ENCODE assay signal across 2 cellular contexts in the genomic region with DNA sequence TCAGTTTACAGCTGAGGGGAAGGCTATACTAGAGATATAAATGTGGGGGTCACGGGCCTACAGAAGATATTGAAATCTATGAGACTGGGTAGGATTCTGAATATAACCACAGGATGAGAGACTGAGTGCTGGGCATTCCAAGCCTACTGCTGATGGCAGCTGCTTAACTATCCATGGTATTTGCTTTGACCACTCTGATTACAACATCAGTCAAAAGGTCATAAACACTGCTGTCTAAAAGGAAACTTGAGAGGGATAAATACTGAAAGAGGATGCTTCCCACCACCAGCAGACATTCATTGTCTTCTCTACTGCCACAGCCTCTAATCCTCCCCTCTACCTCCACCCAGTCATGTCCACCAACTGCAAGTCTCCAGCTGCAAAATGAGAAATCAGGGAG.
TF ChIP-seq lines count a peak whose summit lies in the region.

No MANE protein-coding gene starts in this region.

TF ChIP-seq in IMR-90, 13 proteins besides CTCF, POLR2A, EP300 and RAD21:
- TF ChIP-seq BHLHE40 (IDR thresholded peaks at IDR 0.05; ENCODE audit: low read depth, low read length) (peak; percentile 73; the same call in 1 of the 2 replicates), RCOR1 (IDR thresholded peaks at IDR 0.05; ENCODE audit: insufficient replicate concordance, low read length) (peak; percentile 93), RFX5 (IDR thresholded peaks at IDR 0.05; ENCODE audit: low read depth, low read length) (no peak), CHD1 (IDR thresholded peaks at IDR 0.05; ENCODE audit: low read depth, low read length) (no peak), FOS (IDR thresholded peaks at IDR 0.05; ENCODE audit: low read depth, low read length) (no peak), NFE2L2 (IDR thresholded peaks at IDR 0.05; ENCODE audit: low read depth, low read length) (no peak), SMC3 (IDR thresholded peaks at IDR 0.05; ENCODE audit: low read depth, low read length) (no peak), MAZ (IDR thresholded peaks at IDR 0.05; ENCODE audit: borderline replicate concordance, low read depth, low read length) (no peak), CEBPB (IDR thresholded peaks at IDR 0.05; ENCODE audit: low read depth, low read length) (peak; percentile 90), MAFK (IDR thresholded peaks at IDR 0.05; ENCODE audit: low read depth, low read length) (no peak), MXI1 (IDR thresholded peaks at IDR 0.05; ENCODE audit: borderline replicate concordance, low read depth, low read length) (no peak)
- TF ChIP-seq, protein P1, sequence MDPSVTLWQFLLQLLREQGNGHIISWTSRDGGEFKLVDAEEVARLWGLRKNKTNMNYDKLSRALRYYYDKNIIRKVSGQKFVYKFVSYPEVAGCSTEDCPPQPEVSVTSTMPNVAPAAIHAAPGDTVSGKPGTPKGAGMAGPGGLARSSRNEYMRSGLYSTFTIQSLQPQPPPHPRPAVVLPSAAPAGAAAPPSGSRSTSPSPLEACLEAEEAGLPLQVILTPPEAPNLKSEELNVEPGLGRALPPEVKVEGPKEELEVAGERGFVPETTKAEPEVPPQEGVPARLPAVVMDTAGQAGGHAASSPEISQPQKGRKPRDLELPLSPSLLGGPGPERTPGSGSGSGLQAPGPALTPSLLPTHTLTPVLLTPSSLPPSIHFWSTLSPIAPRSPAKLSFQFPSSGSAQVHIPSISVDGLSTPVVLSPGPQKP (IDR thresholded peaks at IDR 0.05; ENCODE audit: borderline replicate concordance, low read depth, low read length): no peak
- TF ChIP-seq, protein P2, sequence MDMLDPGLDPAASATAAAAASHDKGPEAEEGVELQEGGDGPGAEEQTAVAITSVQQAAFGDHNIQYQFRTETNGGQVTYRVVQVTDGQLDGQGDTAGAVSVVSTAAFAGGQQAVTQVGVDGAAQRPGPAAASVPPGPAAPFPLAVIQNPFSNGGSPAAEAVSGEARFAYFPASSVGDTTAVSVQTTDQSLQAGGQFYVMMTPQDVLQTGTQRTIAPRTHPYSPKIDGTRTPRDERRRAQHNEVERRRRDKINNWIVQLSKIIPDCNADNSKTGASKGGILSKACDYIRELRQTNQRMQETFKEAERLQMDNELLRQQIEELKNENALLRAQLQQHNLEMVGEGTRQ (IDR thresholded peaks at IDR 0.05; ENCODE audit: low read depth, low read length): no peak

TF ChIP-seq in GM12878, 131 proteins besides CTCF, POLR2A, EP300 and RAD21:
- TF ChIP-seq SP1 (IDR thresholded peaks at IDR 0.05; ENCODE audit: low read depth, low read length) (no peak), WRNIP1 (IDR thresholded peaks at IDR 0.05; ENCODE audit: borderline replicate concordance, low read depth, low read length) (no peak), SIN3A (IDR thresholded peaks at IDR 0.05; ENCODE audit: low read depth, low read length) (no peak), MXI1 (IDR thresholded peaks at IDR 0.05; ENCODE audit: low read depth, low read length) (no peak), SPI1 (IDR thresholded peaks at IDR 0.05; ENCODE audit: borderline replicate concordance, insufficient read depth, low read depth, low read length) (no peak), DPF2 (IDR thresholded peaks at IDR 0.05) (no peak), TCF7 (IDR thresholded peaks at IDR 0.05; ENCODE audit: borderline replicate concordance) (no peak)
- TF ChIP-seq, protein P3, sequence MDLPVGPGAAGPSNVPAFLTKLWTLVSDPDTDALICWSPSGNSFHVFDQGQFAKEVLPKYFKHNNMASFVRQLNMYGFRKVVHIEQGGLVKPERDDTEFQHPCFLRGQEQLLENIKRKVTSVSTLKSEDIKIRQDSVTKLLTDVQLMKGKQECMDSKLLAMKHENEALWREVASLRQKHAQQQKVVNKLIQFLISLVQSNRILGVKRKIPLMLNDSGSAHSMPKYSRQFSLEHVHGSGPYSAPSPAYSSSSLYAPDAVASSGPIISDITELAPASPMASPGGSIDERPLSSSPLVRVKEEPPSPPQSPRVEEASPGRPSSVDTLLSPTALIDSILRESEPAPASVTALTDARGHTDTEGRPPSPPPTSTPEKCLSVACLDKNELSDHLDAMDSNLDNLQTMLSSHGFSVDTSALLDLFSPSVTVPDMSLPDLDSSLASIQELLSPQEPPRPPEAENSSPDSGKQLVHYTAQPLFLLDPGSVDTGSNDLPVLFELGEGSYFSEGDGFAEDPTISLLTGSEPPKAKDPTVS (IDR thresholded peaks at IDR 0.05; ENCODE audit: low read depth, low read length): no peak
- TF ChIP-seq, protein P4, sequence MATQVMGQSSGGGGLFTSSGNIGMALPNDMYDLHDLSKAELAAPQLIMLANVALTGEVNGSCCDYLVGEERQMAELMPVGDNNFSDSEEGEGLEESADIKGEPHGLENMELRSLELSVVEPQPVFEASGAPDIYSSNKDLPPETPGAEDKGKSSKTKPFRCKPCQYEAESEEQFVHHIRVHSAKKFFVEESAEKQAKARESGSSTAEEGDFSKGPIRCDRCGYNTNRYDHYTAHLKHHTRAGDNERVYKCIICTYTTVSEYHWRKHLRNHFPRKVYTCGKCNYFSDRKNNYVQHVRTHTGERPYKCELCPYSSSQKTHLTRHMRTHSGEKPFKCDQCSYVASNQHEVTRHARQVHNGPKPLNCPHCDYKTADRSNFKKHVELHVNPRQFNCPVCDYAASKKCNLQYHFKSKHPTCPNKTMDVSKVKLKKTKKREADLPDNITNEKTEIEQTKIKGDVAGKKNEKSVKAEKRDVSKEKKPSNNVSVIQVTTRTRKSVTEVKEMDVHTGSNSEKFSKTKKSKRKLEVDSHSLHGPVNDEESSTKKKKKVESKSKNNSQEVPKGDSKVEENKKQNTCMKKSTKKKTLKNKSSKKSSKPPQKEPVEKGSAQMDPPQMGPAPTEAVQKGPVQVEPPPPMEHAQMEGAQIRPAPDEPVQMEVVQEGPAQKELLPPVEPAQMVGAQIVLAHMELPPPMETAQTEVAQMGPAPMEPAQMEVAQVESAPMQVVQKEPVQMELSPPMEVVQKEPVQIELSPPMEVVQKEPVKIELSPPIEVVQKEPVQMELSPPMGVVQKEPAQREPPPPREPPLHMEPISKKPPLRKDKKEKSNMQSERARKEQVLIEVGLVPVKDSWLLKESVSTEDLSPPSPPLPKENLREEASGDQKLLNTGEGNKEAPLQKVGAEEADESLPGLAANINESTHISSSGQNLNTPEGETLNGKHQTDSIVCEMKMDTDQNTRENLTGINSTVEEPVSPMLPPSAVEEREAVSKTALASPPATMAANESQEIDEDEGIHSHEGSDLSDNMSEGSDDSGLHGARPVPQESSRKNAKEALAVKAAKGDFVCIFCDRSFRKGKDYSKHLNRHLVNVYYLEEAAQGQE (IDR thresholded peaks at IDR 0.05; ENCODE audit: low read depth, low read length): no peak
- TF ChIP-seq, protein P5, sequence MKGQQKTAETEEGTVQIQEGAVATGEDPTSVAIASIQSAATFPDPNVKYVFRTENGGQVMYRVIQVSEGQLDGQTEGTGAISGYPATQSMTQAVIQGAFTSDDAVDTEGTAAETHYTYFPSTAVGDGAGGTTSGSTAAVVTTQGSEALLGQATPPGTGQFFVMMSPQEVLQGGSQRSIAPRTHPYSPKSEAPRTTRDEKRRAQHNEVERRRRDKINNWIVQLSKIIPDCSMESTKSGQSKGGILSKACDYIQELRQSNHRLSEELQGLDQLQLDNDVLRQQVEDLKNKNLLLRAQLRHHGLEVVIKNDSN (IDR thresholded peaks at IDR 0.05; ENCODE audit: borderline replicate concordance, extremely low read length, insufficient read depth, low read depth, low read length): no peak
